In genomic region chr7:31101544-31101943, GRCh38 we compare ENCODE assay signal across 23 cellular contexts. TPM values are rescaled to one million over a fixed set of nuclear protein-coding genes. Genes with fewer than 3 reads are reported as not detected.
"Had no signal": no experiment of that assay in that cellular context is flagged by ENCODE, and none has a peak within 500 bp of the region (broad histone marks: within the 10 kb centered on the region; RNA-seq: fewer than 3 reads in every experiment).

No MANE protein-coding gene starts in this region.

- ATAC-seq: foreskin keratinocyte, heart left ventricle, natural killer cell, T-helper 17 cell had no signal

- DNase-seq: activated CD4-positive, alpha-beta memory T cell treated with anti-CD3 and anti-CD28 coated beads for 36 hours; activated CD4-positive, alpha-beta T cell treated with anti-CD3 and anti-CD28 coated beads for 48 hours; activated gamma-delta T cell; activated naive CD4-positive, alpha-beta T cell treated with anti-CD3 and anti-CD28 coated beads, Interleukin-2, amount 50 U/mL, for 16 hours; activated T-cell treated with anti-CD3 and anti-CD28 coated beads for 4 hours; activated T-cell treated with anti-CD3 and anti-CD28 coated beads, Interleukin-2, amount 50 U/mL, for 72 hours; amniotic stem cell; brain microvascular endothelial cell; foreskin keratinocyte; heart left ventricle; hypothalamus; immature natural killer cell; mesenchymal stem cell; natural killer cell; stimulated activated CD4-positive, alpha-beta T cell treated with anti-CD3 and anti-CD28 coated beads, Interleukin-4, amount 100 ng/mL, for 24 hours; T-helper 17 cell; T1000; trophoblast cell; WERI-Rb-1 had no signal

RNA-seq across cellular contexts. Expression of gene ADCYAP1R1, which starts 49.4 kb away (rescaled TPM):
- total RNA-seq: activated CD4-positive, alpha-beta memory T cell treated with anti-CD3 and anti-CD28 coated beads for 36 hours; chondrocyte; foreskin keratinocyte; kidney epithelial cell; natural killer cell; progenitor cell of endocrine pancreas; renal cortical epithelial cell; T-helper 17 cell had no signal
